ENCODE assay signal across 10 cellular contexts in genomic region chr17:79011451-79012147, GRCh38. TPM values are rescaled to one million over a fixed set of nuclear protein-coding genes. Genes with fewer than 3 reads are reported as not detected.
DNase-seq lines count a peak whose midpoint lies in the region; ATAC-seq and TF ChIP-seq lines count a peak whose summit lies in the region.
"Had no signal": no experiment of that assay in that cellular context is flagged by ENCODE, and none has a peak within 500 bp of the region (broad histone marks: within the 10 kb centered on the region; RNA-seq: fewer than 3 reads in every experiment).

No MANE protein-coding gene starts in this region.

- DNase-seq in AG09319 (ENCODE audit: extremely low read depth, low read depth) (peak; percentile 59), choroid plexus epithelial cell (ENCODE audit: low read depth) (peak; percentile 41), right lobe of liver (no peak), NCI-H1417 (lab: John Stamatoyannopoulos, UW) (no peak), NOMO-1 (lab: John Stamatoyannopoulos, UW; ENCODE audit: unreplicated experiment in 2 of 2) (no peak)
- DNase-seq: activated CD4-positive, alpha-beta memory T cell treated with anti-CD3 and anti-CD28 coated beads, Interleukin-2, amount 10 ng/mL, durations not matched to agents 7 days and 5 days; NCI-H2081 treated with DMSO at 0.1 percent for 48 hours had no signal

- H3K4me1 ChIP-seq in right lobe of liver, result peaks cover 0 to 20% (median 8%) of the 10 kb centered on the region in 4 donors

- H3K27me3 Mint-ChIP-seq in IgD-negative memory B cell, result peaks cover 4% of the 10 kb centered on the region

- no peaks in the 10 kb centered on the region for H3K9me3 ChIP-seq in right lobe of liver

- H3K4me1 Mint-ChIP-seq in IgD-negative memory B cell, result peaks cover 13 to 20% (median 20%) of the 10 kb centered on the region in 3 donors

- peak overlapping the region in 2 of 3 donors; percentile 16 to 61 for H3K27ac ChIP-seq in right lobe of liver

- no peaks in the 10 kb centered on the region for H3K36me3 ChIP-seq in right lobe of liver

- WGBS in right lobe of liver (ENCODE audit: insufficient coverage, low coverage, low lambda C conversion rate, missing lambda C conversion rate), result 42% methylated on average over 5 of the region's 5 CpGs

- no peak for TF ChIP-seq CTCF in AG09319 (IDR thresholded peaks at IDR 0.05; ENCODE audit: low read depth, low read length)
- TF ChIP-seq CTCF in choroid plexus epithelial cell (conservative IDR thresholded peaks at IDR 0.05; ENCODE audit: low read depth, low read length), result no peak
- no peak for TF ChIP-seq CTCF in right lobe of liver (IDR thresholded peaks at IDR 0.05)

- H3K27me3 ChIP-seq in right lobe of liver, result no peaks in the 10 kb centered on the region

- no peak for TF ChIP-seq POLR2A in right lobe of liver (IDR thresholded peaks at IDR 0.05)

- H3K4me3 ChIP-seq in choroid plexus epithelial cell (ENCODE audit: low read depth, low read length), result no peak overlapping the region
- H3K4me3 ChIP-seq in right lobe of liver, result no peak overlapping the region

- H3K36me3 Mint-ChIP-seq in IgD-negative memory B cell, result peaks cover 1% of the 10 kb centered on the region

- intact Hi-C loops in right lobe of liver (cut with DNase I), result no loop called here

- peak overlapping the region in 1 of 3 donors; percentile 96 for H3K27ac Mint-ChIP-seq in IgD-negative memory B cell
- H3K27ac Mint-ChIP-seq: activated CD4-positive, alpha-beta memory T cell treated with anti-CD3 and anti-CD28 coated beads, Interleukin-2, amount 10 ng/mL, durations not matched to agents 7 days and 5 days had no signal

- peaks cover 0 to 2% (median 0%) of the 10 kb centered on the region in 3 donors for H3K9me3 Mint-ChIP-seq in IgD-negative memory B cell

- H3K4me3 Mint-ChIP-seq in IgD-negative memory B cell, result peak overlapping the region; percentile 11 to 97 (median 74)

- ATAC-seq in right lobe of liver (peak in 3 of 4 donors; percentile 23 to 31 (median 30)), GM21717 (IDR thresholded peaks at IDR 0.05; ENCODE audit: unreplicated experiment) (no peak), GM18520 (IDR thresholded peaks at IDR 0.05; ENCODE audit: unreplicated experiment) (no peak)

RNA-seq across cellular contexts. Expression of gene CANT1, which starts 2.0 kb away (rescaled TPM):
- 8.6 TPM for polyA plus RNA-seq in IgD-negative memory B cell
- 10 to 100 TPM; 15.6 to 26.3 (median 18.7) TPM for total RNA-seq in right lobe of liver

RNA-seq across cellular contexts. Expression of gene C1QTNF1, which starts 12.4 kb away (rescaled TPM):
- not detected for polyA plus RNA-seq in IgD-negative memory B cell
- total RNA-seq in right lobe of liver, result 10 to 100 TPM in 5 of 6 experiments, 1 to 10 TPM in 1; 9.8 to 40.2 (median 26.2) TPM
- total RNA-seq: activated CD4-positive, alpha-beta memory T cell treated with anti-CD3 and anti-CD28 coated beads, Interleukin-2, amount 10 ng/mL, durations not matched to agents 7 days and 5 days had no signal

RNA-seq across cellular contexts. Expression of gene LGALS3BP, which starts 31.9 kb away (rescaled TPM):
- 3.9 TPM for polyA plus RNA-seq in IgD-negative memory B cell
- total RNA-seq in right lobe of liver, result 100 to 1,000 TPM in 4 of 6 experiments, 10 to 100 TPM in 2; 82.8 to 257 (median 121) TPM

Comparison
In these comparisons a context has a peak if more than half of its experiments do, and no peak if none do; other contexts are left out.
1. DNase-seq: peak in AG09319 (single experiment) and choroid plexus epithelial cell (single experiment); none in right lobe of liver (0 of 3), NCI-H1417 (0 of 3) and NOMO-1 (0 of 2).
2. ATAC-seq: peak in right lobe of liver (3 of 4); none in GM21717 (single experiment) and GM18520 (single experiment).